9 cellular contexts compared by ENCODE assay signal in genomic region chr2:119679846-119680245, GRCh38. TPM values are rescaled to one million over a fixed set of nuclear protein-coding genes. Genes with fewer than 3 reads are reported as not detected.
DNase-seq lines count a peak whose midpoint lies in the region; ATAC-seq, FAIRE-seq and TF ChIP-seq lines count a peak whose summit lies in the region.
"Had no signal": no experiment of that assay in that cellular context is flagged by ENCODE, and none has a peak within 500 bp of the region (broad histone marks: within the 10 kb centered on the region; RNA-seq: fewer than 3 reads in every experiment).

No MANE protein-coding gene starts in this region.

- H3K36me3 ChIP-seq in H7 (replicated peaks; ENCODE audit: control insufficient read depth, insufficient read depth, low read length) (peaks cover 8% of the 10 kb centered on the region), gastroesophageal sphincter (peaks cover 0 to 13% of the 10 kb centered on the region in 2 donors)
- H3K36me3 ChIP-seq: neutrophil had no signal

- H3K27me3 Mint-ChIP-seq in T-cell: no peaks in the 10 kb centered on the region

- H3K27ac ChIP-seq in gastroesophageal sphincter: no peak overlapping the region
- H3K27ac ChIP-seq: neutrophil had no signal

- H3K4me3 ChIP-seq in H7 (ENCODE audit: insufficient read depth, low read depth, low read length) (peak overlapping the region; percentile 96), gastroesophageal sphincter (peak overlapping the region; percentile 76 to 83), skeletal muscle cell (ENCODE audit: low read depth, low read length) (peak overlapping the region; percentile 90)

- POLR2A ChIA-PET in T-cell (lab: Charles Lee): no interaction called here

- DNase-seq in H7 (peak; percentile 25), T-cell (no peak), skeletal muscle cell (ENCODE audit: low read depth) (no peak), GM19239 (ENCODE audit: insufficient read length, low spot score) (no peak), DMS153 (lab: John Stamatoyannopoulos, UW) (no peak), DMS79 (lab: John Stamatoyannopoulos, UW) (no peak), AG08395 (ENCODE audit: low spot score) (no peak)

- no peaks in the 10 kb centered on the region for H3K9me3 Mint-ChIP-seq in T-cell

- no peak for TF ChIP-seq EP300 in gastroesophageal sphincter (IDR thresholded peaks at IDR 0.05)

- no peak for TF ChIP-seq POLR2A in gastroesophageal sphincter (IDR thresholded peaks at IDR 0.05)

- peaks cover 13% of the 10 kb centered on the region for H3K36me3 Mint-ChIP-seq in T-cell

- peak overlapping the region; percentile 82 to 97 (median 89) for H3K4me3 Mint-ChIP-seq in T-cell

- H3K4me1 Mint-ChIP-seq in T-cell: peaks cover 34 to 48% (median 36%) of the 10 kb centered on the region in 3 donors

- H3K4me1 ChIP-seq in gastroesophageal sphincter: peaks cover 0 to 41% (median 3%) of the 10 kb centered on the region in 3 donors

- H3K27me3 ChIP-seq in H7 (ENCODE audit: control insufficient read depth, insufficient read depth, low read length): no peaks in the 10 kb centered on the region
- H3K27me3 ChIP-seq in gastroesophageal sphincter: no peaks in the 10 kb centered on the region
- H3K27me3 ChIP-seq: neutrophil had no signal

- H3K9me3 ChIP-seq in gastroesophageal sphincter: no peaks in the 10 kb centered on the region
- H3K9me3 ChIP-seq: neutrophil had no signal

- FAIRE-seq in GM19239 (lab: Jason Lieb, UNC): no peak

- no peak for TF ChIP-seq CTCF in gastroesophageal sphincter (IDR thresholded peaks at IDR 0.05)

- ATAC-seq in T-cell (replicated peaks in 1 of 4) (no peak), gastroesophageal sphincter (no peak)

- 59 to 83% methylated on average over 2 of the region's 2 CpGs for WGBS in gastroesophageal sphincter (ENCODE audit: low coverage in 1 of 2), 2 donors

- peak overlapping the region; percentile 16 to 92 for H3K27ac Mint-ChIP-seq in T-cell

- CTCF ChIA-PET in T-cell (lab: Charles Lee): no interaction called here

RNA-seq across cellular contexts. Expression of gene TMEM177, which starts 0.8 kb away (rescaled TPM):
- 86.6 and 90.0 TPM in 2 replicates for total RNA-seq in H7 (2014; rRNA removed; shearing (Covaris generic))
- 10 to 100 TPM in 3 of 5 donors, 1 to 10 TPM in 2; 3.3 to 18.4 (median 16.1) TPM for total RNA-seq in T-cell
- total RNA-seq in gastroesophageal sphincter: 10 to 100 TPM in 1 of 4 donors, 1 to 10 TPM in 3; 3.6 to 13.1 (median 7.4) TPM
